In genomic region chr13:105918842-105919741, GRCh38 we compare ENCODE assay signal across 10 cellular contexts.
DNase-seq lines count a peak whose midpoint lies in the region; ATAC-seq and TF ChIP-seq lines count a peak whose summit lies in the region.
"Had no signal": no experiment of that assay in that cellular context is flagged by ENCODE, and none has a peak within 500 bp of the region (broad histone marks: within the 10 kb centered on the region; RNA-seq: fewer than 3 reads in every experiment).

No MANE protein-coding gene starts in this region.

- no peaks in the 10 kb centered on the region for H3K36me3 ChIP-seq in CD8-positive, alpha-beta T cell (ENCODE audit: insufficient read depth, low read length)

- H3K36me3 Mint-ChIP-seq in HFFc6 (ENCODE audit: low read depth): no peaks in the 10 kb centered on the region; the same call in 1 of the 2 replicates
- H3K36me3 Mint-ChIP-seq in CD8-positive, alpha-beta T cell: no peaks in the 10 kb centered on the region

- H3K27me3 ChIP-seq in CD8-positive, alpha-beta T cell (ENCODE audit: insufficient read depth, low read length): no peaks in the 10 kb centered on the region

- no peaks in the 10 kb centered on the region for H3K9me3 ChIP-seq in CD8-positive, alpha-beta T cell (ENCODE audit: low read length)

- POLR2A ChIA-PET in RWPE1 (lab: Yijun Ruan, JAX; ENCODE audit: low non-redundant PET): interaction anchor here (0.7 kb wide), 1 partner anchor 615 kb away, joined by 3 read pairs; no protein-coding TSS in a partner anchor
- POLR2A ChIA-PET in CD8-positive, alpha-beta T cell (lab: Charles Lee): no interaction called here

- H3K4me1 Mint-ChIP-seq in HFFc6 (ENCODE audit: low read depth): peaks cover 60% of the 10 kb centered on the region
- no peaks in the 10 kb centered on the region for H3K4me1 Mint-ChIP-seq in CD8-positive, alpha-beta T cell (ENCODE audit: low read depth)

- ATAC-seq in HG03175 (IDR thresholded peaks at IDR 0.05; ENCODE audit: unreplicated experiment) (no peak), GM19397 (IDR thresholded peaks at IDR 0.05; ENCODE audit: unreplicated experiment) (no peak)
- ATAC-seq in CD8-positive, alpha-beta T cell: no peak

- no peak overlapping the region for H3K4me3 ChIP-seq in fibroblast of pulmonary artery (replicated peaks; ENCODE audit: low read depth, low read length)
- H3K4me3 ChIP-seq in CD8-positive, alpha-beta T cell (ENCODE audit: low read depth, low read length): no peak overlapping the region
- H3K4me3 ChIP-seq: skin epidermis had no signal

- H3K27ac Mint-ChIP-seq in HFFc6: peak overlapping the region; percentile 49; the same call in 1 of the 2 replicates
- no peak overlapping the region for H3K27ac Mint-ChIP-seq in CD8-positive, alpha-beta T cell

- peak overlapping the region; percentile 74 for H3K27ac ChIP-seq in RWPE1
- H3K27ac ChIP-seq in CD8-positive, alpha-beta T cell (ENCODE audit: low read depth, low read length): no peak overlapping the region
- H3K27ac ChIP-seq: VCaP had no signal

- H3K9me3 Mint-ChIP-seq in HFFc6: no peaks in the 10 kb centered on the region
- no peaks in the 10 kb centered on the region for H3K9me3 Mint-ChIP-seq in CD8-positive, alpha-beta T cell

- CTCF ChIA-PET in RWPE1 (lab: Yijun Ruan, JAX): no interaction called here
- CTCF ChIA-PET in CD8-positive, alpha-beta T cell (lab: Charles Lee): no interaction called here

- H3K27me3 Mint-ChIP-seq in HFFc6 (ENCODE audit: insufficient read depth): peaks cover 2% of the 10 kb centered on the region; the same call in 1 of the 2 replicates
- H3K27me3 Mint-ChIP-seq in CD8-positive, alpha-beta T cell (ENCODE audit: low read depth): no peaks in the 10 kb centered on the region

- TF ChIP-seq CTCF in HFFc6 (IDR thresholded peaks at IDR 0.05) (no peak), RWPE1 (conservative IDR thresholded peaks at IDR 0.05; ENCODE audit: low read depth) (no peak), fibroblast of pulmonary artery (IDR thresholded peaks at IDR 0.05; ENCODE audit: low read length, missing control alignments) (no peak)
- TF ChIP-seq CTCF in CD8-positive, alpha-beta T cell (IDR thresholded peaks at IDR 0.05): no peak

- H3K4me3 Mint-ChIP-seq in HFFc6: peak overlapping the region; percentile 57
- no peak overlapping the region for H3K4me3 Mint-ChIP-seq in CD8-positive, alpha-beta T cell

- no peaks in the 10 kb centered on the region for H3K4me1 ChIP-seq in CD8-positive, alpha-beta T cell (ENCODE audit: insufficient read depth, low read length)

- intact Hi-C loops in CD8-positive, alpha-beta T cell (cut with DNase I, micrococcal nuclease): no loop called here

- DNase-seq in HFFc6: peak; percentile 33
- peak; percentile 84 for DNase-seq in RWPE1 (ENCODE audit: low spot score)
- peak; percentile 63 for DNase-seq in fibroblast of pulmonary artery (ENCODE audit: low read depth)
- peak; percentile 42 for DNase-seq in retina
- DNase-seq in NCI-H1105 treated with DMSO at 0.1 percent for 48 hours (lab: John Stamatoyannopoulos, UW): no peak
- no peak for DNase-seq in CD8-positive, alpha-beta T cell

Comparison
In these comparisons a context has a peak if more than half of its experiments do, and no peak if none do; other contexts are left out.
1. DNase-seq: peak in HFFc6 (single experiment), RWPE1 (single experiment), fibroblast of pulmonary artery (single experiment) and retina (single experiment); none in NCI-H1105 treated with DMSO at 0.1 percent for 48 hours (single experiment) and CD8-positive, alpha-beta T cell (0 of 7).